1 cellular context compared by ENCODE assay signal in the genomic region with DNA sequence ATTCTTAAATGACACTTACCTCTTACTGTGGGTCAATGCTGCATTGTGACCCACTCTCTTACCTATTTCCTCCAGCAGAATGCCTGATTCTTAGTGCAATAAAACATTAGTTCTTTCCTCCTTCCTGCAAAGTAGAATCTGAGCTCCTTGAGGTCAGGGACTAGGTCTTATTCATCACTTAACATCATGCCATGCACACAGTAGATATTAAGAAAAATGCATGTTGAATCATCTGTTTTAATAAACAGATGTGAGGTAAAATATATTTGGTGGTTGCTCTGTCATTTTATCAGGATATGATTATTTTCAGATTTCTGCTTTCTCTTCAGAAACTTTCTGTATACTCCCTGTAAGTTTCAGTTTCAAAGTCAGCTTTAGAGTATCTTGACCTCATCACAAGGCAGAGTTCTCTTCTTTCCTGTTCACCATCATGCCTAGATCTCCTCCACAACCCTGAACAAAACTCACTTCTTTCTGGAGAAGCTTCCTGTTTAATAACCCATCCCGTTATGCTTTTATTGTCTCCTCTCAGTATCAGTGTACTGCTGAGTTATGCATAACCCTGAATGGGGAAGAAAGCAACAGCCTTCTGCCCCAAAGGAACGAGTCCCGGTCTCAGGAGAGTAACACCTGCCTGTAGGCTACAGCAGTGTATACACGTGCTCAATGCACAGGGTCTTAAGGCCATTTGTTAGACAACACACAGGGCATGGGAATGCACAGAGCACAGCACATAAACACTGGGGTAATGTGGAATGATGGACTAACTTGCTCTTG.
TF ChIP-seq lines count a peak whose summit lies in the region.

No MANE protein-coding gene starts in this region.

TF ChIP-seq in HepG2, 621 proteins besides CTCF, POLR2A, EP300 and RAD21 (continued from another document and continues in another):
- TF ChIP-seq, protein P1, sequence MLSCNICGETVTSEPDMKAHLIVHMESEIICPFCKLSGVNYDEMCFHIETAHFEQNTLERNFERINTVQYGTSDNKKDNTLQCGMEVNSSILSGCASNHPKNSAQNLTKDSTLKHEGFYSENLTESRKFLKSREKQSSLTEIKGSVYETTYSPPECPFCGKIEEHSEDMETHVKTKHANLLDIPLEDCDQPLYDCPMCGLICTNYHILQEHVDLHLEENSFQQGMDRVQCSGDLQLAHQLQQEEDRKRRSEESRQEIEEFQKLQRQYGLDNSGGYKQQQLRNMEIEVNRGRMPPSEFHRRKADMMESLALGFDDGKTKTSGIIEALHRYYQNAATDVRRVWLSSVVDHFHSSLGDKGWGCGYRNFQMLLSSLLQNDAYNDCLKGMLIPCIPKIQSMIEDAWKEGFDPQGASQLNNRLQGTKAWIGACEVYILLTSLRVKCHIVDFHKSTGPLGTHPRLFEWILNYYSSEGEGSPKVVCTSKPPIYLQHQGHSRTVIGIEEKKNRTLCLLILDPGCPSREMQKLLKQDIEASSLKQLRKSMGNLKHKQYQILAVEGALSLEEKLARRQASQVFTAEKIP (CRISPR knock-in tag; IDR thresholded peaks at IDR 0.05; ENCODE audit: borderline replicate concordance): no peak
- TF ChIP-seq ZNF138 (CRISPR knock-in tag; IDR thresholded peaks at IDR 0.05; ENCODE audit: low read depth) (no peak), POLR2G (IDR thresholded peaks at IDR 0.05; ENCODE audit: low read depth, low read length) (no peak; the same call in 1 of the 2 replicates), NR2C2 (CRISPR knock-in tag; IDR thresholded peaks at IDR 0.05; ENCODE audit: borderline replicate concordance) (no peak), ZNF644 (CRISPR knock-in tag; IDR thresholded peaks at IDR 0.05; ENCODE audit: low read depth) (peak; percentile 69), GMEB2 (CRISPR knock-in tag; IDR thresholded peaks at IDR 0.05; ENCODE audit: low read depth) (no peak), GPBP1L1 (CRISPR knock-in tag; IDR thresholded peaks at IDR 0.05) (no peak), SIX1 (CRISPR knock-in tag; IDR thresholded peaks at IDR 0.05; ENCODE audit: borderline replicate concordance) (no peak), ZNF564 (CRISPR knock-in tag; IDR thresholded peaks at IDR 0.05) (no peak), ZNF557 (CRISPR knock-in tag; IDR thresholded peaks at IDR 0.05) (0 out of 2 replicates have a peak, but pooled peaks have one; percentile 36), FIP1L1 (IDR thresholded peaks at IDR 0.05; ENCODE audit: borderline replicate concordance, insufficient read depth, low read depth, low read length) (no peak), ZSCAN9 (CRISPR knock-in tag; IDR thresholded peaks at IDR 0.05; ENCODE audit: borderline replicate concordance) (no peak), ZMAT5 (CRISPR knock-in tag; IDR thresholded peaks at IDR 0.05; ENCODE audit: borderline replicate concordance, low read depth) (no peak; the same call in 1 of the 2 replicates), ZNF83 (CRISPR knock-in tag; IDR thresholded peaks at IDR 0.05; ENCODE audit: borderline replicate concordance) (no peak), NFYC (CRISPR knock-in tag; IDR thresholded peaks at IDR 0.05) (no peak), GFI1 (CRISPR knock-in tag; IDR thresholded peaks at IDR 0.05; ENCODE audit: borderline replicate concordance) (no peak), ERF (CRISPR knock-in tag; IDR thresholded peaks at IDR 0.05) (peak; percentile 50; the same call in 1 of the 2 replicates), PHF5A (CRISPR knock-in tag; IDR thresholded peaks at IDR 0.05; ENCODE audit: low read depth, unreplicated experiment) (no peak), PHF21A (CRISPR knock-in tag; IDR thresholded peaks at IDR 0.05) (no peak), NBN (conservative IDR thresholded peaks at IDR 0.05) (no peak), RBM22 (optimal IDR thresholded peaks at IDR 0.05; ENCODE audit: low read length) (peak; percentile 97), SKIL (CRISPR knock-in tag; IDR thresholded peaks at IDR 0.05; ENCODE audit: borderline replicate concordance) (peak; percentile 9; the same call in 1 of the 2 replicates), CEBPZ (IDR thresholded peaks at IDR 0.05; ENCODE audit: low read length) (no peak), ATF1 (CRISPR knock-in tag; IDR thresholded peaks at IDR 0.05) (0 out of 2 replicates have a peak, but pooled peaks have one; percentile 29)
- TF ChIP-seq, protein P2, sequence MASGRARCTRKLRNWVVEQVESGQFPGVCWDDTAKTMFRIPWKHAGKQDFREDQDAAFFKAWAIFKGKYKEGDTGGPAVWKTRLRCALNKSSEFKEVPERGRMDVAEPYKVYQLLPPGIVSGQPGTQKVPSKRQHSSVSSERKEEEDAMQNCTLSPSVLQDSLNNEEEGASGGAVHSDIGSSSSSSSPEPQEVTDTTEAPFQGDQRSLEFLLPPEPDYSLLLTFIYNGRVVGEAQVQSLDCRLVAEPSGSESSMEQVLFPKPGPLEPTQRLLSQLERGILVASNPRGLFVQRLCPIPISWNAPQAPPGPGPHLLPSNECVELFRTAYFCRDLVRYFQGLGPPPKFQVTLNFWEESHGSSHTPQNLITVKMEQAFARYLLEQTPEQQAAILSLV (CRISPR knock-in tag; IDR thresholded peaks at IDR 0.05; ENCODE audit: borderline replicate concordance): no peak
- TF ChIP-seq, protein P3, sequence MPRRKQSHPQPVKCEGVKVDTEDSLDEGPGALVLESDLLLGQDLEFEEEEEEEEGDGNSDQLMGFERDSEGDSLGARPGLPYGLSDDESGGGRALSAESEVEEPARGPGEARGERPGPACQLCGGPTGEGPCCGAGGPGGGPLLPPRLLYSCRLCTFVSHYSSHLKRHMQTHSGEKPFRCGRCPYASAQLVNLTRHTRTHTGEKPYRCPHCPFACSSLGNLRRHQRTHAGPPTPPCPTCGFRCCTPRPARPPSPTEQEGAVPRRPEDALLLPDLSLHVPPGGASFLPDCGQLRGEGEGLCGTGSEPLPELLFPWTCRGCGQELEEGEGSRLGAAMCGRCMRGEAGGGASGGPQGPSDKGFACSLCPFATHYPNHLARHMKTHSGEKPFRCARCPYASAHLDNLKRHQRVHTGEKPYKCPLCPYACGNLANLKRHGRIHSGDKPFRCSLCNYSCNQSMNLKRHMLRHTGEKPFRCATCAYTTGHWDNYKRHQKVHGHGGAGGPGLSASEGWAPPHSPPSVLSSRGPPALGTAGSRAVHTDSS (CRISPR knock-in tag; conservative IDR thresholded peaks at IDR 0.05): 0 out of 2 replicates have a peak, but pooled peaks have one; percentile 43
- TF ChIP-seq, protein P4, sequence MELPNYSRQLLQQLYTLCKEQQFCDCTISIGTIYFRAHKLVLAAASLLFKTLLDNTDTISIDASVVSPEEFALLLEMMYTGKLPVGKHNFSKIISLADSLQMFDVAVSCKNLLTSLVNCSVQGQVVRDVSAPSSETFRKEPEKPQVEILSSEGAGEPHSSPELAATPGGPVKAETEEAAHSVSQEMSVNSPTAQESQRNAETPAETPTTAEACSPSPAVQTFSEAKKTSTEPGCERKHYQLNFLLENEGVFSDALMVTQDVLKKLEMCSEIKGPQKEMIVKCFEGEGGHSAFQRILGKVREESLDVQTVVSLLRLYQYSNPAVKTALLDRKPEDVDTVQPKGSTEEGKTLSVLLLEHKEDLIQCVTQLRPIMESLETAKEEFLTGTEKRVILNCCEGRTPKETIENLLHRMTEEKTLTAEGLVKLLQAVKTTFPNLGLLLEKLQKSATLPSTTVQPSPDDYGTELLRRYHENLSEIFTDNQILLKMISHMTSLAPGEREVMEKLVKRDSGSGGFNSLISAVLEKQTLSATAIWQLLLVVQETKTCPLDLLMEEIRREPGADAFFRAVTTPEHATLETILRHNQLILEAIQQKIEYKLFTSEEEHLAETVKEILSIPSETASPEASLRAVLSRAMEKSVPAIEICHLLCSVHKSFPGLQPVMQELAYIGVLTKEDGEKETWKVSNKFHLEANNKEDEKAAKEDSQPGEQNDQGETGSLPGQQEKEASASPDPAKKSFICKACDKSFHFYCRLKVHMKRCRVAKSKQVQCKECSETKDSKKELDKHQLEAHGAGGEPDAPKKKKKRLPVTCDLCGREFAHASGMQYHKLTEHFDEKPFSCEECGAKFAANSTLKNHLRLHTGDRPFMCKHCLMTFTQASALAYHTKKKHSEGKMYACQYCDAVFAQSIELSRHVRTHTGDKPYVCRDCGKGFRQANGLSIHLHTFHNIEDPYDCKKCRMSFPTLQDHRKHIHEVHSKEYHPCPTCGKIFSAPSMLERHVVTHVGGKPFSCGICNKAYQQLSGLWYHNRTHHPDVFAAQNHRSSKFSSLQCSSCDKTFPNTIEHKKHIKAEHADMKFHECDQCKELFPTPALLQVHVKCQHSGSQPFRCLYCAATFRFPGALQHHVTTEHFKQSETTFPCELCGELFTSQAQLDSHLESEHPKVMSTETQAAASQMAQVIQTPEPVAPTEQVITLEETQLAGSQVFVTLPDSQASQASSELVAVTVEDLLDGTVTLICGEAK (IDR thresholded peaks at IDR 0.05): no peak
- TF ChIP-seq, protein P4 (CRISPR knock-in tag; IDR thresholded peaks at IDR 0.05): no peak
